ENCODE assay signal across 8 cellular contexts in genomic region chr17:64780096-64781012, GRCh38.
DNase-seq lines count a peak whose midpoint lies in the region; ATAC-seq, FAIRE-seq and TF ChIP-seq lines count a peak whose summit lies in the region.

No MANE protein-coding gene starts in this region.

- H3K4me2 ChIP-seq in trophoblast cell (ENCODE audit: low read length), result peak overlapping the region; percentile 100

- peaks cover 21% of the 10 kb centered on the region for H3K27me3 ChIP-seq in foreskin keratinocyte
- H3K27me3 ChIP-seq in trophoblast cell (ENCODE audit: insufficient read depth, low read length), result peaks cover 14% of the 10 kb centered on the region

- peak overlapping the region; percentile 79 for H2AK5ac ChIP-seq in trophoblast cell (ENCODE audit: low read length)

- peaks cover 7% of the 10 kb centered on the region for H3K9me3 ChIP-seq in trophoblast cell (ENCODE audit: insufficient read depth, low read depth, low read length)

- no peak overlapping the region for H3K27ac Mint-ChIP-seq in activated T-cell treated with anti-CD3 and anti-CD28 coated beads, Interleukin-2, amount 50 U/mL, for 72 hours

- H3K9ac ChIP-seq in trophoblast cell (ENCODE audit: low read length), result peak overlapping the region; percentile 73

- peak overlapping the region; percentile 76 for H2BK5ac ChIP-seq in trophoblast cell (ENCODE audit: low read depth, low read length, poor library complexity)

- peak overlapping the region; percentile 74 for H3K4me3 ChIP-seq in trophoblast cell (ENCODE audit: low read depth, low read length)

- H3K27ac ChIP-seq in foreskin keratinocyte (no peak overlapping the region), trophoblast cell (ENCODE audit: low read depth, low read length) (peak overlapping the region; percentile 74)

- peak overlapping the region; percentile 91 for H3K14ac ChIP-seq in trophoblast cell (ENCODE audit: low read length)

- FAIRE-seq in D721Med (lab: Jason Lieb, UNC), result no peak

- no CpG with 5 or more reads among the region's 69 CpGs for WGBS in trophoblast cell (ENCODE audit: extremely low coverage, insufficient coverage, insufficient read length)

- H3K9me3 Mint-ChIP-seq in activated T-cell treated with anti-CD3 and anti-CD28 coated beads, Interleukin-2, amount 50 U/mL, for 72 hours, result no peaks in the 10 kb centered on the region

- no peak for TF ChIP-seq CTCF in foreskin keratinocyte (conservative IDR thresholded peaks at IDR 0.05)
- TF ChIP-seq CTCF in D721Med (IDR thresholded peaks at IDR 0.05; ENCODE audit: insufficient read depth, missing control alignments), result no peak

- H3K36me3 Mint-ChIP-seq in activated T-cell treated with anti-CD3 and anti-CD28 coated beads, Interleukin-2, amount 50 U/mL, for 72 hours (ENCODE audit: insufficient read depth in 2 of 2), result no peaks in the 10 kb centered on the region

- H3K4me3 Mint-ChIP-seq in activated T-cell treated with anti-CD3 and anti-CD28 coated beads, Interleukin-2, amount 50 U/mL, for 72 hours, result peak overlapping the region; percentile 61 to 77

- peaks cover 5 to 11% of the 10 kb centered on the region in 2 experiments for H3K36me3 ChIP-seq in trophoblast cell (ENCODE audit: control insufficient read depth in 1 of 2, insufficient read depth in 2 of 2, low read length in 2 of 2)

- peak; percentile 77 to 81 for ATAC-seq in activated T-cell treated with anti-CD3 and anti-CD28 coated beads, Interleukin-2, amount 50 U/mL, for 72 hours (replicated peaks in 1 of 2)
- ATAC-seq in foreskin keratinocyte, result peak; percentile 43
- no peak for ATAC-seq in GM21526 (IDR thresholded peaks at IDR 0.05; ENCODE audit: low FRiP score, unreplicated experiment)

- peaks cover 9% of the 10 kb centered on the region for H3K79me2 ChIP-seq in trophoblast cell (ENCODE audit: control insufficient read depth, insufficient read depth, low read length, poor library complexity)

- H2AFZ ChIP-seq in trophoblast cell (ENCODE audit: insufficient read depth, low read length, poor library complexity), result peak overlapping the region; percentile 56

- peaks cover 9% of the 10 kb centered on the region for H3K27me3 Mint-ChIP-seq in activated T-cell treated with anti-CD3 and anti-CD28 coated beads, Interleukin-2, amount 50 U/mL, for 72 hours (ENCODE audit: low read depth)

- H3K4me1 Mint-ChIP-seq in activated T-cell treated with anti-CD3 and anti-CD28 coated beads, Interleukin-2, amount 50 U/mL, for 72 hours (ENCODE audit: low read depth), result peaks cover 24% of the 10 kb centered on the region

- DNase-seq in EH (ENCODE audit: low read depth) (peak; percentile 58), NCI-H2171 treated with DMSO at 0.1 percent for 48 hours (lab: John Stamatoyannopoulos, UW) (peak; percentile 72), foreskin keratinocyte (peak in 1 of 2 donors; percentile 51), trophoblast cell (peak; percentile 95 to 96), ureter (ENCODE audit: low spot score) (peak; percentile 80), D721Med (ENCODE audit: insufficient read length, low spot score) (no peak)
- DNase-seq in activated T-cell treated with anti-CD3 and anti-CD28 coated beads, Interleukin-2, amount 50 U/mL, for 72 hours, result peak; percentile 84 to 85

- H3K18ac ChIP-seq in trophoblast cell (ENCODE audit: low read length), result peak overlapping the region; percentile 95

- peak overlapping the region; percentile 88 for H4K91ac ChIP-seq in trophoblast cell (ENCODE audit: low read depth, low read length)

- H3K4me1 ChIP-seq in foreskin keratinocyte (no peaks in the 10 kb centered on the region), trophoblast cell (ENCODE audit: control insufficient read depth in 1 of 2, insufficient read depth in 2 of 2, low read length in 2 of 2) (peaks cover 27 to 37% of the 10 kb centered on the region in 2 experiments)

- H3K79me1 ChIP-seq in trophoblast cell (ENCODE audit: low read length), result peaks cover 32% of the 10 kb centered on the region

- peak overlapping the region; percentile 50 for H4K12ac ChIP-seq in trophoblast cell (ENCODE audit: low read depth, low read length)

- H4K8ac ChIP-seq in trophoblast cell (ENCODE audit: low read depth, low read length), result peak overlapping the region; percentile 91

- peak overlapping the region; percentile 22 for H3K4ac ChIP-seq in trophoblast cell (ENCODE audit: low read depth, low read length)

- peak overlapping the region; percentile 51 for H2BK12ac ChIP-seq in trophoblast cell (ENCODE audit: low read length)

- no peak overlapping the region for H3K23ac ChIP-seq in trophoblast cell (ENCODE audit: low read length)

- H2BK120ac ChIP-seq in trophoblast cell (ENCODE audit: insufficient read depth, low read length, poor library complexity), result peak overlapping the region; percentile 41
